In genomic region chr4:40003986-40004385, GRCh38 we compare ENCODE assay signal across 11 cellular contexts. TPM values are rescaled to one million over a fixed set of nuclear protein-coding genes. Genes with fewer than 3 reads are reported as not detected.
DNase-seq lines count a peak whose midpoint lies in the region; ATAC-seq, FAIRE-seq and TF ChIP-seq lines count a peak whose summit lies in the region.
"Had no signal": no experiment of that assay in that cellular context is flagged by ENCODE, and none has a peak within 500 bp of the region (broad histone marks: within the 10 kb centered on the region; RNA-seq: fewer than 3 reads in every experiment).

No MANE protein-coding gene starts in this region.

- no peak overlapping the region for H4K8ac ChIP-seq in mesenchymal stem cell (ENCODE audit: low read length)

- H3K4ac ChIP-seq in mesenchymal stem cell (ENCODE audit: low read depth in 1 of 2, low read length in 2 of 2), result no peak overlapping the region

- H3K23ac ChIP-seq in mesenchymal stem cell (ENCODE audit: low read length in 2 of 2), result no peak overlapping the region

- no peak for TF ChIP-seq CTCF in astrocyte (IDR thresholded peaks at IDR 0.05; ENCODE audit: insufficient read depth, low read depth, low read length)
- TF ChIP-seq CTCF in uterus (IDR thresholded peaks at IDR 0.05), result no peak

- peak; percentile 50 for DNase-seq in ELR (ENCODE audit: low read depth)
- peak; percentile 22 for DNase-seq in M059J (ENCODE audit: low read depth)
- DNase-seq in astrocyte (ENCODE audit: low read depth), result peak; percentile 51
- peak; percentile 48 for DNase-seq in mesenchymal stem cell
- DNase-seq in G401 (ENCODE audit: low spot score), result no peak
- DNase-seq in A172 (ENCODE audit: low spot score), result no peak
- no peak for DNase-seq in uterus
- DNase-seq: mesendoderm, NCI-H2081 had no signal

- 67% methylated on average over 1 of the region's 1 CpG for WGBS in mesenchymal stem cell

- H2BK5ac ChIP-seq in mesenchymal stem cell (ENCODE audit: low read depth, low read length, poor library complexity, severe bottlenecking), result no peak overlapping the region

- intact Hi-C loops in uterus (cut with DNase I; ENCODE audit: low total_unique reads), result no loop called here

- in situ Hi-C loops in G401 (cut with HindIII; ENCODE audit: low sequenced_read_pairs), result no loop called here

- H3K79me2 ChIP-seq in astrocyte (ENCODE audit: insufficient read depth, low read length), result no peaks in the 10 kb centered on the region

- H3K36me3 Mint-ChIP-seq in astrocyte (ENCODE audit: low read depth, unreplicated experiment), result no peaks in the 10 kb centered on the region

- H3K14ac ChIP-seq in mesenchymal stem cell (ENCODE audit: low read length in 2 of 2), result no peak overlapping the region

- H3K27me3 Mint-ChIP-seq in astrocyte (ENCODE audit: low read depth, unreplicated experiment), result no peaks in the 10 kb centered on the region

- peaks cover 3% of the 10 kb centered on the region for H3K4me1 Mint-ChIP-seq in astrocyte (ENCODE audit: low read depth, unreplicated experiment)

- no peaks in the 10 kb centered on the region for H3K27me3 ChIP-seq in astrocyte (ENCODE audit: insufficient read depth, low read length)
- no peaks in the 10 kb centered on the region for H3K27me3 ChIP-seq in mesenchymal stem cell (ENCODE audit: control insufficient read depth in 1 of 2, insufficient read depth in 1 of 2, low read length in 2 of 2)
- H3K27me3 ChIP-seq in uterus, result no peaks in the 10 kb centered on the region

- TF ChIP-seq POLR2A in uterus (IDR thresholded peaks at IDR 0.05), result no peak

- no peak overlapping the region for H4K91ac ChIP-seq in mesenchymal stem cell (ENCODE audit: low read length)

- H2AFZ ChIP-seq in astrocyte (ENCODE audit: low read depth, low read length) (no peak overlapping the region), mesenchymal stem cell (ENCODE audit: low read depth, low read length) (no peak overlapping the region)

- H3K9me3 ChIP-seq in astrocyte (ENCODE audit: insufficient read depth, low read depth, low read length), result no peaks in the 10 kb centered on the region
- H3K9me3 ChIP-seq in mesenchymal stem cell (ENCODE audit: control insufficient read depth, low read length), result no peaks in the 10 kb centered on the region
- no peaks in the 10 kb centered on the region for H3K9me3 ChIP-seq in uterus

- ATAC-seq in HG02588 (IDR thresholded peaks at IDR 0.05; ENCODE audit: unreplicated experiment), result no peak
- ATAC-seq: HCT116 had no signal

- H2BK15ac ChIP-seq in mesenchymal stem cell (ENCODE audit: low read depth, poor library complexity, severe bottlenecking), result no peak overlapping the region

- H4K20me1 ChIP-seq in astrocyte (ENCODE audit: insufficient read depth, low read length), result no peaks in the 10 kb centered on the region

- H3K9me3 Mint-ChIP-seq in astrocyte (ENCODE audit: unreplicated experiment), result no peaks in the 10 kb centered on the region

- H3K27ac ChIP-seq in astrocyte (ENCODE audit: low read depth, low read length) (no peak overlapping the region), mesenchymal stem cell (ENCODE audit: low read length, poor library complexity, severe bottlenecking) (no peak overlapping the region), uterus (no peak overlapping the region)

- H3K4me2 ChIP-seq in astrocyte (ENCODE audit: low read length) (peak overlapping the region; percentile 18), mesenchymal stem cell (ENCODE audit: low read length, poor library complexity, severe bottlenecking) (no peak overlapping the region)

- H3K9ac ChIP-seq in astrocyte (ENCODE audit: low read length) (no peak overlapping the region), mesenchymal stem cell (ENCODE audit: low read length) (no peak overlapping the region)

- H3K4me3 Mint-ChIP-seq in astrocyte (ENCODE audit: unreplicated experiment), result no peak overlapping the region

- H3K79me1 ChIP-seq in mesenchymal stem cell (replicated peaks; ENCODE audit: low read length, poor library complexity, severe bottlenecking), result no peaks in the 10 kb centered on the region

- H3K18ac ChIP-seq in mesenchymal stem cell (ENCODE audit: low read depth in 1 of 2, low read length in 2 of 2), result no peak overlapping the region

- no peak overlapping the region for H2BK120ac ChIP-seq in mesenchymal stem cell (ENCODE audit: low read depth, low read length)

- H3K4me3 ChIP-seq in astrocyte (ENCODE audit: insufficient read depth, low read depth, low read length) (no peak overlapping the region), mesenchymal stem cell (ENCODE audit: insufficient read depth in 1 of 2, low read depth in 1 of 2, low read length in 2 of 2) (no peak overlapping the region), uterus (no peak overlapping the region)

- no peak overlapping the region for H2BK12ac ChIP-seq in mesenchymal stem cell (ENCODE audit: low read length in 2 of 2)

- no peak for FAIRE-seq in astrocyte (lab: Jason Lieb, UNC)

- H3K27ac Mint-ChIP-seq in astrocyte (ENCODE audit: unreplicated experiment), result no peak overlapping the region

- H3K36me3 ChIP-seq in astrocyte (ENCODE audit: insufficient read depth, low read length) (no peaks in the 10 kb centered on the region), mesenchymal stem cell (ENCODE audit: control insufficient read depth in 1 of 2, insufficient read depth in 2 of 2, low read depth in 1 of 2, low read length in 2 of 2) (no peaks in the 10 kb centered on the region), uterus (no peaks in the 10 kb centered on the region)

- no peaks in the 10 kb centered on the region for H3K4me1 ChIP-seq in astrocyte (ENCODE audit: insufficient read depth, low read length)
- peaks cover 2% of the 10 kb centered on the region for H3K4me1 ChIP-seq in mesenchymal stem cell (ENCODE audit: control insufficient read depth, insufficient read depth, low read depth, low read length)
- H3K4me1 ChIP-seq in uterus, result no peaks in the 10 kb centered on the region

- no peak overlapping the region for H2AK5ac ChIP-seq in mesenchymal stem cell (ENCODE audit: low read length, severe bottlenecking)

RNA-seq across cellular contexts. Expression of gene PDS5A, which starts 26.3 kb away (rescaled TPM):
- 37.1 and 51.1 TPM in 2 replicates for total RNA-seq in M059J (2014; rRNA removed; shearing (Covaris generic))
- total RNA-seq in astrocyte, result 49.5 and 55.9 TPM in 2 replicates
- polyA plus RNA-seq in mesenchymal stem cell (2013, experiment 1 of 2), result 25.3 TPM
- 25.6 TPM for polyA plus RNA-seq in mesenchymal stem cell (2013, experiment 2 of 2)
- total RNA-seq in G401 (2014; rRNA removed; shearing (Covaris generic)), result 40.6 and 55.9 TPM in 2 replicates
- total RNA-seq in A172 (2014; rRNA removed; shearing (Covaris generic)), result 59.2 and 79.2 TPM in 2 replicates
- 100 to 1,000 TPM in 1 of 4 donors, 10 to 100 TPM in 3; 42.9 to 107 (median 68.9) TPM for total RNA-seq in uterus

RNA-seq across cellular contexts. Expression of gene N4BP2, which starts 52.7 kb away (rescaled TPM):
- 1.1 and 2.3 TPM in 2 replicates for total RNA-seq in M059J (2014; rRNA removed; shearing (Covaris generic))
- 12.1 and 14.5 TPM in 2 replicates for total RNA-seq in astrocyte
- 4.1 TPM for polyA plus RNA-seq in mesenchymal stem cell (2013, experiment 1 of 2)
- polyA plus RNA-seq in mesenchymal stem cell (2013, experiment 2 of 2), result 4.0 TPM
- 6.6 and 14.9 TPM in 2 replicates for total RNA-seq in G401 (2014; rRNA removed; shearing (Covaris generic))
- 2.7 and 3.0 TPM in 2 replicates for total RNA-seq in A172 (2014; rRNA removed; shearing (Covaris generic))
- total RNA-seq in uterus, result 10 to 100 TPM in 2 of 4 donors, 1 to 10 TPM in 2; 7.4 to 67.4 (median 13.8) TPM

Comparison
In these comparisons a context has a peak if more than half of its experiments do, and no peak if none do; other contexts are left out.
1. DNase-seq: peak in ELR (single experiment), M059J (single experiment), astrocyte (single experiment) and mesenchymal stem cell (single experiment); none in G401 (single experiment), A172 (single experiment) and uterus (0 of 2).